ENCODE assay signal across 8 cellular contexts in the genomic region with DNA sequence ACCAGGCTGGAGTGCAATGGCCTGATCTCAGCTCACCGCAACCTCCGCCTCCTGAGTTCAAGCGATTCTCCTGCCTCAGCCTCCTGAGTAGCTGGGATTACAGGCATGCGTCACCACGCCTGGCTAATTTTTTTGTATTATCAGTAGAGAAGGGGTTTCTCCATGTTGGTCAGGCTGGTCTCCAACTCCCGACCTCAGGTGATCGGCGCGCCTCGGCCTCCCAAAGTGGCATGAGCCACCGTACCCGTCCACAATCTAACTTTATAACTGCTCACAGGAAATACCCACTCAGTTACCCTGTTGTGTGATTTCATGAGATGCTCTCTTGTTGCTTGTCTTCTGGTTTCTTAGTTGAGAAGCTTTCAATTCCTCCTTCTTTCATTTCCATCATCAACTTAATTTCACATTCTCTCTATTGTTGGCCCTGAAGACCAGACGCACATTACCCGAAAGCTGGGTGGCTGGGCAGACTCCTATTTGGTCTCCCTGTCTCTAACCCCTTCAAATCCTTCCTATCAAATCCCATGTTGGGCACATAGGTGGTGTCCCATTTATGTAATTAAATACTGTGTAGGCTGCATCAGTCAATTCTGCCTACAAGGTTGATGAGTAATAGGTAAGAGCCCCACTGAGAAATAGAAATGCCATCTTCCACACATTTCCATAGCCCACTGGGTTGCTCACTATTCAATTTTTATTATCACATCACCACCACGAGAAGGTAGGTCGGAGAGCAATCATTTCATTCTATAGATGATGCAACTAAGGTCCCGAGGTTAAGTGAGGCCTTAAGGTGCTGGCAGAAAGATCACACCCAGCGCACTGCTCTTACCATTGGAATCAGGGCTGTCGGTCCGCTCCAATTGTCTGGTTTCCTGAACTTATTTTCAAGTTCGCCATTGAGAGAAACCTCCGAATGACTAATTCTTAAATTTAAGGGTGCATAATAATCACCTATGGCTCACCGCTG. TPM values are rescaled to one million over a fixed set of nuclear protein-coding genes. Genes with fewer than 3 reads are reported as not detected.
DNase-seq lines count a peak whose midpoint lies in the region; ATAC-seq and TF ChIP-seq lines count a peak whose summit lies in the region.

No MANE protein-coding gene starts in this region.

- no peak for TF ChIP-seq CTCF in brain microvascular endothelial cell (IDR thresholded peaks at IDR 0.05; ENCODE audit: low read depth, low read length, missing control alignments)
- no peak for TF ChIP-seq CTCF in tibial nerve (IDR thresholded peaks at IDR 0.05)

- DNase-seq in MV-4-11 (lab: John Stamatoyannopoulos, UW) (peak; percentile 14), brain microvascular endothelial cell (no peak), mesenchymal stem cell (no peak), tibial nerve (ENCODE audit: low spot score in 2 of 2) (no peak), NCI-H524 (lab: John Stamatoyannopoulos, UW) (no peak)

- peak overlapping the region; percentile 27 for H3K27ac ChIP-seq in brain microvascular endothelial cell
- peak overlapping the region; percentile 37 for H3K27ac ChIP-seq in mesenchymal stem cell (ENCODE audit: low read length, poor library complexity, severe bottlenecking)
- H3K27ac ChIP-seq in tibial nerve, result peak overlapping the region in 3 of 4 donors; percentile 79 to 88 (median 85)

- H3K9me3 ChIP-seq in ES-I3 (ENCODE audit: control insufficient read depth, insufficient read depth, low read length) (no peaks in the 10 kb centered on the region), mesenchymal stem cell (ENCODE audit: control insufficient read depth, low read length) (no peaks in the 10 kb centered on the region), tibial nerve (no peaks in the 10 kb centered on the region)

- H2BK12ac ChIP-seq in mesenchymal stem cell (ENCODE audit: low read length in 2 of 2), result no peak overlapping the region

- H2BK5ac ChIP-seq in mesenchymal stem cell (ENCODE audit: low read depth, low read length, poor library complexity, severe bottlenecking), result no peak overlapping the region

- no peak overlapping the region for H2BK120ac ChIP-seq in mesenchymal stem cell (ENCODE audit: low read depth, low read length)

- no peak overlapping the region for H2BK15ac ChIP-seq in mesenchymal stem cell (ENCODE audit: low read depth, poor library complexity, severe bottlenecking)

- no peak for TF ChIP-seq POLR2A in tibial nerve (IDR thresholded peaks at IDR 0.05)

- peak overlapping the region; percentile 79 for H3K4me3 ChIP-seq in brain microvascular endothelial cell (ENCODE audit: low read depth, low read length)
- H3K4me3 ChIP-seq in mesenchymal stem cell (ENCODE audit: insufficient read depth in 1 of 2, low read depth in 1 of 2, low read length in 2 of 2), result peak overlapping the region; percentile 78 to 88
- peak overlapping the region; percentile 48 to 92 (median 70) for H3K4me3 ChIP-seq in tibial nerve

- no peaks in the 10 kb centered on the region for H3K27me3 ChIP-seq in brain microvascular endothelial cell (replicated peaks)
- H3K27me3 ChIP-seq in mesenchymal stem cell (ENCODE audit: control insufficient read depth in 1 of 2, insufficient read depth in 1 of 2, low read length in 2 of 2), result no peaks in the 10 kb centered on the region
- no peaks in the 10 kb centered on the region for H3K27me3 ChIP-seq in tibial nerve

- H3K9ac ChIP-seq in ES-I3 (ENCODE audit: low read depth, low read length) (peak overlapping the region; percentile 79), mesenchymal stem cell (ENCODE audit: low read length) (peak overlapping the region; percentile 79)

- peak overlapping the region in 1 of 2 experiments; percentile 17 for H3K4ac ChIP-seq in mesenchymal stem cell (ENCODE audit: low read depth in 1 of 2, low read length in 2 of 2)

- H2AFZ ChIP-seq in mesenchymal stem cell (ENCODE audit: low read depth, low read length), result no peak overlapping the region

- peak overlapping the region; percentile 65 for H4K91ac ChIP-seq in mesenchymal stem cell (ENCODE audit: low read length)

- H3K4me1 ChIP-seq in ES-I3 (ENCODE audit: insufficient read depth, low read length) (no peaks in the 10 kb centered on the region), mesenchymal stem cell (ENCODE audit: control insufficient read depth, insufficient read depth, low read depth, low read length) (no peaks in the 10 kb centered on the region), tibial nerve (peaks cover 0 to 23% (median 6%) of the 10 kb centered on the region in 4 donors)

- peak overlapping the region; percentile 73 for H3K4me2 ChIP-seq in mesenchymal stem cell (ENCODE audit: low read length, poor library complexity, severe bottlenecking)

- no peak for TF ChIP-seq EP300 in tibial nerve (IDR thresholded peaks at IDR 0.05)

- no peak overlapping the region for H2AK5ac ChIP-seq in mesenchymal stem cell (ENCODE audit: low read length, severe bottlenecking)

- H3K36me3 ChIP-seq in ES-I3 (ENCODE audit: insufficient read depth, low read length), result peaks cover 14% of the 10 kb centered on the region
- peaks cover 53% of the 10 kb centered on the region for H3K36me3 ChIP-seq in brain microvascular endothelial cell (replicated peaks)
- H3K36me3 ChIP-seq in mesenchymal stem cell (ENCODE audit: control insufficient read depth in 1 of 2, insufficient read depth in 2 of 2, low read depth in 1 of 2, low read length in 2 of 2), result peaks cover 6 to 66% of the 10 kb centered on the region in 2 experiments
- H3K36me3 ChIP-seq in tibial nerve, result peaks cover 0 to 50% (median 5%) of the 10 kb centered on the region in 3 donors

- in situ Hi-C loops in brain microvascular endothelial cell (cut with HindIII; ENCODE audit: low pct_ligation_motif_present, low sequenced_read_pairs), result no loop called here

- no peak for ATAC-seq in HG02852 (IDR thresholded peaks at IDR 0.05; ENCODE audit: unreplicated experiment)
- no peak for ATAC-seq in HG03439 (IDR thresholded peaks at IDR 0.05; ENCODE audit: unreplicated experiment)

- no peak overlapping the region for H4K8ac ChIP-seq in mesenchymal stem cell (ENCODE audit: low read length)

- H3K79me1 ChIP-seq in mesenchymal stem cell (replicated peaks; ENCODE audit: low read length, poor library complexity, severe bottlenecking), result peaks cover 6% of the 10 kb centered on the region

- no peak overlapping the region for H3K14ac ChIP-seq in mesenchymal stem cell (ENCODE audit: low read length in 2 of 2)

- WGBS in mesenchymal stem cell, result 71% methylated on average over 15 of the region's 23 CpGs
- whole genome bisulfite sequencing in tibial nerve, 2 donors, result 60 to 63% methylated on average over 23 of the region's 23 CpGs

- no peak overlapping the region for H3K18ac ChIP-seq in mesenchymal stem cell (ENCODE audit: low read depth in 1 of 2, low read length in 2 of 2)

- no peak overlapping the region for H3K23ac ChIP-seq in mesenchymal stem cell (ENCODE audit: low read length in 2 of 2)

RNA-seq across cellular contexts. Expression of gene GSTO2, which starts 1.0 kb away (rescaled TPM):
- 2.3 TPM for polyA plus RNA-seq in mesenchymal stem cell (2013, experiment 1 of 2)
- polyA plus RNA-seq in mesenchymal stem cell (2013, experiment 2 of 2), result 1.9 TPM
- total RNA-seq in tibial nerve, result 1 to 10 TPM in 2 of 4 donors, under 1 TPM in 2; 0.30 to 1.7 (median 1.0) TPM

RNA-seq across cellular contexts. Expression of gene GSTO1, which starts 13.3 kb away (rescaled TPM):
- polyA plus RNA-seq in mesenchymal stem cell (2013, experiment 1 of 2), result 324 TPM
- 340 TPM for polyA plus RNA-seq in mesenchymal stem cell (2013, experiment 2 of 2)
- total RNA-seq in tibial nerve, result 10 to 100 TPM; 51.6 to 84.6 (median 68.1) TPM

RNA-seq across cellular contexts. Expression of gene CFAP43, which starts 35.8 kb away (rescaled TPM):
- polyA plus RNA-seq in mesenchymal stem cell (2013, experiment 1 of 2), result 0.07 TPM
- 0.07 TPM for polyA plus RNA-seq in mesenchymal stem cell (2013, experiment 2 of 2)
- 1 to 10 TPM in 3 of 4 donors, under 1 TPM in 1; 0.30 to 4.3 (median 2.5) TPM for total RNA-seq in tibial nerve

Comparison
In these comparisons a context has a peak if more than half of its experiments do, and no peak if none do; other contexts are left out.
1. H3K27ac ChIP-seq: peak in every context shown above with its lines; median percentile 85 in tibial nerve; 37 in mesenchymal stem cell; 27 in brain microvascular endothelial cell.